ENCODE assay signal across 9 cellular contexts in the genomic region with DNA sequence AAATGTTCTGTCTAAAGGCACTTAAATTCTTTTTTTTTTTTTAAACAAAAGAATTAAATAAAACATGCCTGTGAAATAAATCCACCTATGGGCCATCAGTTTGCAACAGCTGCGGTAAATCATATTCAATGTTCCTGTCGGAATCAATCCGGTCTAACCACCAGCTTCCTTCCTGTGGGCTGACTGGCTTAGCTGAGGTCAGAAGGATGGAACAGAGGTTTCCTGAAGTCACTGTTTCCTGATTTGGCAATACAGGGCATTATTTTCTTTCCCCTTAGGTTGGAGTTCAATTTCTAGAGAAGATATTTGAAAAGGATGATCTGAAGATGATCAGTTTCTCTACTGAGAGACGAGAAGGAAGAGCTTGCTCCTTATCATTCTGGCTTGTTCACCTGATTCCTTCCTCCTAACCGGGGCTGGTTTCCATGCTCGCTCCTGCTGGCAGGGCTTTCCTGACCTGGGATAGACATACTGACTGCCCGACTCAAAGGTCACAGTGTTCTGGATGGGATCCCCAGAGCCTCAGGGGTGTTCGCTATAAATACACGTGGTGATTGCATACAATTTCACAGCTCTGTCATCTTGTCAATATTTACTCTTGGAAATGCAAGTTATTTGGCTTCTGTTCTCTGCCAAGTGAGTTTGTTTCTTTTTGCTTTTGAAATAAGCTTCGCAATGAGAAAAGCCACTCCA. TPM values are rescaled to one million over a fixed set of nuclear protein-coding genes. Genes with fewer than 3 reads are reported as not detected.
DNase-seq lines count a peak whose midpoint lies in the region; ATAC-seq and TF ChIP-seq lines count a peak whose summit lies in the region.
"Had no signal": no experiment of that assay in that cellular context is flagged by ENCODE, and none has a peak within 500 bp of the region (broad histone marks: within the 10 kb centered on the region; RNA-seq: fewer than 3 reads in every experiment).

No MANE protein-coding gene starts in this region.

- TF ChIP-seq CTCF in A673 (conservative IDR thresholded peaks at IDR 0.05; ENCODE audit: low read depth, low read length), result no peak

- peak overlapping the region; percentile 15 to 62 (median 55) for H3K9ac ChIP-seq in skeletal muscle tissue (ENCODE audit: low read depth in 1 of 3, low read length in 3 of 3)

- H3K4me1 ChIP-seq in skeletal muscle tissue (ENCODE audit: control insufficient read depth in 3 of 3, insufficient read depth in 3 of 3, low read length in 3 of 3) (peaks cover 48 to 72% (median 50%) of the 10 kb centered on the region in 3 donors), A673 (ENCODE audit: insufficient read depth, low read length, poor library complexity, severe bottlenecking) (no peaks in the 10 kb centered on the region)

- no TSS peak for BruUV-seq in A673 (replicated peaks; lab: Mats Ljungman, UMichigan)

- H3K4me3 ChIP-seq in skeletal muscle tissue (ENCODE audit: low read length in 3 of 3), result peak overlapping the region in 2 of 3 donors; percentile 4 to 10
- no peak overlapping the region for H3K4me3 ChIP-seq in A673 (ENCODE audit: low read depth, low read length, poor library complexity, severe bottlenecking)

- POLR2A ChIA-PET in A673 (lab: Charles Lee; ENCODE audit: low non-redundant PET), result no interaction called here

- intact Hi-C loops in Right ventricle myocardium superior (cut with DNase I) (no loop called here), A673 (cut with micrococcal nuclease; ENCODE audit: unreplicated experiment) (no loop called here)

- ATAC-seq in Right ventricle myocardium superior (ENCODE audit: poor library complexity) (peak; percentile 90), GM21786 (IDR thresholded peaks at IDR 0.05; ENCODE audit: unreplicated experiment) (no peak)

- DNase-seq in SKM-1 treated with dmso at 0.1 percent for 144 hours (lab: John Stamatoyannopoulos, UW; ENCODE audit: unreplicated experiment) (peak; percentile 59), SKM-1 (lab: John Stamatoyannopoulos, UW; ENCODE audit: unreplicated experiment) (no peak), SW480 (ENCODE audit: low spot score) (peak; percentile 20), Right ventricle myocardium superior (peak; percentile 56), NCI-H226 (no peak), A673 (ENCODE audit: low spot score) (no peak)
- DNase-seq: NCI-H2107 had no signal

- H3K27me3 ChIP-seq in skeletal muscle tissue (ENCODE audit: control insufficient read depth in 3 of 3, insufficient read depth in 3 of 3, low read length in 3 of 3) (no peaks in the 10 kb centered on the region), A673 (replicated peaks; ENCODE audit: insufficient read depth, low read depth, low read length, poor library complexity) (peaks cover 5% of the 10 kb centered on the region)

- H3K27ac ChIP-seq in skeletal muscle tissue (ENCODE audit: low read depth, low read length), result peak overlapping the region; percentile 83
- no peak overlapping the region for H3K27ac ChIP-seq in A673 (ENCODE audit: low read depth, low read length, poor library complexity, severe bottlenecking)

- H3K9me3 ChIP-seq in skeletal muscle tissue (ENCODE audit: control insufficient read depth in 3 of 3, low read length in 3 of 3) (no peaks in the 10 kb centered on the region), A673 (ENCODE audit: low read depth, low read length, poor library complexity, severe bottlenecking) (no peaks in the 10 kb centered on the region)

- CTCF ChIA-PET in A673 (lab: Charles Lee), result no interaction called here

- peaks cover 0 to 26% (median 19%) of the 10 kb centered on the region in 3 donors for H3K36me3 ChIP-seq in skeletal muscle tissue (ENCODE audit: control insufficient read depth in 3 of 3, insufficient read depth in 3 of 3, low read length in 3 of 3)
- no peaks in the 10 kb centered on the region for H3K36me3 ChIP-seq in A673 (ENCODE audit: insufficient read depth, low read length, poor library complexity, severe bottlenecking)

RNA-seq across cellular contexts. Expression of a gene that starts 21.7 kb away (rescaled TPM):
- total RNA-seq in Right ventricle myocardium superior (208 TPM), skeletal muscle tissue (415 TPM), A673 (2021) (0.66 TPM in 1 of 2 replicates, not detected in the other)

RNA-seq across cellular contexts. Expression of a gene that starts 42.1 kb away (rescaled TPM):
- 1.6 TPM for total RNA-seq in Right ventricle myocardium superior
- total RNA-seq in skeletal muscle tissue, result 0.52 TPM
- 0.50 TPM in 1 of 2 replicates, not detected in the other for total RNA-seq in A673 (2021)

Comparison
In these comparisons a context has a peak if more than half of its experiments do, and no peak if none do; other contexts are left out.
1. DNase-seq: peak in SKM-1 treated with dmso at 0.1 percent for 144 hours (single experiment), SW480 (single experiment) and Right ventricle myocardium superior (single experiment); none in SKM-1 (single experiment), NCI-H226 (single experiment) and A673 (single experiment).
2. RNA of a gene that starts 21.7 kb away (total RNA-seq): 415 TPM in skeletal muscle tissue (single experiment) and 208 TPM in Right ventricle myocardium superior (single experiment); 0.66 TPM in A673; every median in the first group is over 100 times any median in the second.